In genomic region chr19:1566392-1567115, GRCh38 we compare ENCODE assay signal across 8 cellular contexts. TPM values are rescaled to one million over a fixed set of nuclear protein-coding genes. Genes with fewer than 3 reads are reported as not detected.
A peak's percentile ranks its signal among the peaks of the same experiment; 100 is the strongest.
DNase-seq lines count a peak whose midpoint lies in the region; ATAC-seq, FAIRE-seq and TF ChIP-seq lines count a peak whose summit lies in the region.

No MANE protein-coding gene starts in this region.

- peak overlapping the region; percentile 98 for H3K4me2 ChIP-seq in A549

- H3K9me3 ChIP-seq in A549: no peaks in the 10 kb centered on the region

- POLR2A ChIA-PET in A549 (lab: Yijun Ruan, JAX): interaction anchor here (0.6 to 1.0 kb wide), 2 partner anchors 12 to 27 kb away, joined by 3 to 4 read pairs; no protein-coding TSS in a partner anchor

- ATAC-seq in A549 (peak; percentile 61 to 89), omental fat pad (ENCODE audit: low FRiP score) (peak; percentile 70), GM18873 (IDR thresholded peaks at IDR 0.05; ENCODE audit: low FRiP score, unreplicated experiment) (no peak), GM18870 (IDR thresholded peaks at IDR 0.05; ENCODE audit: unreplicated experiment) (no peak), HG03159 (IDR thresholded peaks at IDR 0.05; ENCODE audit: unreplicated experiment) (no peak)

- no peak for TF ChIP-seq CTCF in A549 (IDR thresholded peaks at IDR 0.05)
- TF ChIP-seq CTCF in VCaP (conservative IDR thresholded peaks at IDR 0.05): no peak
- no peak for TF ChIP-seq CTCF in omental fat pad (IDR thresholded peaks at IDR 0.05)

- no peak for TF ChIP-seq RAD21 in A549 (conservative IDR thresholded peaks at IDR 0.05 in 1 of 2, IDR thresholded peaks at IDR 0.05 in 1 of 2)

- no peak for TF ChIP-seq EP300 in A549 (IDR thresholded peaks at IDR 0.05)

- H3K27ac ChIP-seq in A549: peak overlapping the region; percentile 82 to 92
- peak overlapping the region; percentile 78 for H3K27ac ChIP-seq in VCaP

- DNase-seq in A549 (ENCODE audit: low read depth in 1 of 2, low spot score in 1 of 2) (peak; percentile 50 to 69), HPDE6-E6E7 (ENCODE audit: extremely low spot score) (peak; percentile 57), frontal cortex (ENCODE audit: low spot score in 2 of 2) (peak; percentile 92 to 93), omental fat pad (ENCODE audit: low spot score) (no peak)

- FAIRE-seq in A549 (lab: Jason Lieb, UNC): no peak
- FAIRE-seq in frontal cortex (lab: Jason Lieb, UNC): no peak

- CTCF ChIA-PET in A549 (lab: Yijun Ruan, JAX): interaction anchor here (0.6 to 3.8 kb wide), 4 partner anchors 20 to 106 kb away, joined by 3 to 19 read pairs (median 3); no protein-coding TSS in a partner anchor

- WGBS in A549 (ENCODE audit: missing lambda C conversion rate): 0% methylated on average over 2 of the region's 42 CpGs

- H3K4me3 ChIP-seq in A549: peak overlapping the region; percentile 76

- peaks cover 4% of the 10 kb centered on the region; the same call in 1 of the 3 replicates for H3K4me1 ChIP-seq in A549

- TF ChIP-seq POLR2A in A549 (IDR thresholded peaks at IDR 0.05; ENCODE audit: low read length): peak; percentile 24; the same call in 1 of the 2 replicates

TF ChIP-seq in A549, 52 proteins besides CTCF, POLR2A, EP300 and RAD21:
- TF ChIP-seq MAX (IDR thresholded peaks at IDR 0.05): peak; percentile 27; the same call in 1 of the 2 replicates
- no peak for TF ChIP-seq NFE2L2 (conservative IDR thresholded peaks at IDR 0.05; ENCODE audit: low read length)
- TF ChIP-seq SREBF2 (IDR thresholded peaks at IDR 0.05): no peak
- TF ChIP-seq JUN (IDR thresholded peaks at IDR 0.05): no peak

RNA-seq across cellular contexts. Expression of gene MEX3D, which starts 1.6 kb away (rescaled TPM):
- 1.4 and 2.1 TPM in 2 replicates for polyA plus RNA-seq in A549 (2011; rRNA removed)
- 6.7 and 13.1 TPM in 2 replicates for polyA plus RNA-seq in A549 (2012; cell fraction: cytosol; rRNA removed)
- polyA plus RNA-seq in A549 (2012; cell fraction: nucleus; rRNA removed): 5.6 and 10.5 TPM in 2 replicates
- 6.6 to 7.5 TPM (median 7.1 TPM) in 3 replicates for polyA plus RNA-seq in A549 (2017; fragmentation: RNase III; extraction: RNeasy Plus Mini Kit Qiagen cat#74134 plus additional on column Dnase treatment)
- polyA minus RNA-seq in A549 (2011; rRNA and poly(A)+ RNA removed): 2.9 and 4.6 TPM in 2 replicates
- total RNA-seq in frontal cortex: 55.0 TPM
- total RNA-seq in omental fat pad: 10 to 100 TPM in 1 of 4 donors, 1 to 10 TPM in 3; 3.3 to 10.2 (median 7.7) TPM

RNA-seq across cellular contexts. Expression of gene MBD3, which starts 26.1 kb away (rescaled TPM):
- polyA plus RNA-seq in A549 (2011; rRNA removed) (22.7 and 23.3 TPM in 2 replicates), A549 (2017; fragmentation: RNase III; extraction: RNeasy Plus Mini Kit Qiagen cat#74134 plus additional on column Dnase treatment) (35.1 to 41.4 TPM (median 39.2 TPM) in 3 replicates)
- 50.2 and 74.9 TPM in 2 replicates for polyA plus RNA-seq in A549 (2012; cell fraction: cytosol; rRNA removed)
- 112 and 145 TPM in 2 replicates for polyA plus RNA-seq in A549 (2012; cell fraction: nucleus; rRNA removed)
- polyA minus RNA-seq in A549 (2011; rRNA and poly(A)+ RNA removed): 24.3 and 28.8 TPM in 2 replicates
- total RNA-seq in frontal cortex (50.1 TPM), omental fat pad (100 to 1,000 TPM in 1 of 4 donors, 10 to 100 TPM in 3; 71.1 to 100 (median 78.3) TPM)

RNA-seq across cellular contexts. Expression of gene UQCR11, which starts 38.7 kb away (rescaled TPM):
- polyA plus RNA-seq in A549 (2011; rRNA removed) (111 and 136 TPM in 2 replicates), A549 (2017; fragmentation: RNase III; extraction: RNeasy Plus Mini Kit Qiagen cat#74134 plus additional on column Dnase treatment) (152 to 167 TPM (median 159 TPM) in 3 replicates)
- 193 and 197 TPM in 2 replicates for polyA plus RNA-seq in A549 (2012; cell fraction: cytosol; rRNA removed)
- 82.8 and 84.5 TPM in 2 replicates for polyA plus RNA-seq in A549 (2012; cell fraction: nucleus; rRNA removed)
- 19.2 and 23.4 TPM in 2 replicates for polyA minus RNA-seq in A549 (2011; rRNA and poly(A)+ RNA removed)
- total RNA-seq in frontal cortex (65.6 TPM), omental fat pad (10 to 100 TPM; 56.6 to 83.2 (median 64.6) TPM)

RNA-seq across cellular contexts. Expression of gene PLK5, which starts 42.7 kb away (rescaled TPM):
- not detected in 2 replicates for polyA plus RNA-seq in A549 (2011; rRNA removed)
- not detected in 2 replicates for polyA plus RNA-seq in A549 (2012; cell fraction: cytosol; rRNA removed)
- 0.08 and 0.11 TPM in 2 replicates for polyA plus RNA-seq in A549 (2012; cell fraction: nucleus; rRNA removed)
- not detected in 3 replicates for polyA plus RNA-seq in A549 (2017; fragmentation: RNase III; extraction: RNeasy Plus Mini Kit Qiagen cat#74134 plus additional on column Dnase treatment)
- polyA minus RNA-seq in A549 (2011; rRNA and poly(A)+ RNA removed): not detected in 2 replicates
- not detected for total RNA-seq in frontal cortex
- not detected for total RNA-seq in omental fat pad

RNA-seq across cellular contexts. Expression of gene ADAMTSL5, which starts 53.7 kb away (rescaled TPM):
- polyA plus RNA-seq in A549 (2011; rRNA removed) (1.4 and 2.3 TPM in 2 replicates), A549 (2017; fragmentation: RNase III; extraction: RNeasy Plus Mini Kit Qiagen cat#74134 plus additional on column Dnase treatment) (3.0 to 4.1 TPM (median 3.1 TPM) in 3 replicates)
- polyA plus RNA-seq in A549 (2012; cell fraction: cytosol; rRNA removed): 2.9 and 4.8 TPM in 2 replicates
- polyA plus RNA-seq in A549 (2012; cell fraction: nucleus; rRNA removed): 9.4 and 14.0 TPM in 2 replicates
- 2.1 and 2.2 TPM in 2 replicates for polyA minus RNA-seq in A549 (2011; rRNA and poly(A)+ RNA removed)
- total RNA-seq in frontal cortex (under 0.01 TPM), omental fat pad (1 to 10 TPM in 2 of 4 donors, under 1 TPM in 2; 0.60 to 4.3 (median 0.89) TPM)

Comparison
In these comparisons a context has a peak if more than half of its experiments do, and no peak if none do; other contexts are left out.
1. ATAC-seq: peak in A549 (2 of 2) and omental fat pad (single experiment); none in GM18873 (single experiment), GM18870 (single experiment) and HG03159 (single experiment).